Comparison of ENCODE assay signal across 21 cellular contexts in genomic region chr13:93777504-93777903, GRCh38.
"Had no signal": no experiment of that assay in that cellular context is flagged by ENCODE, and none has a peak within 500 bp of the region (broad histone marks: within the 10 kb centered on the region; RNA-seq: fewer than 3 reads in every experiment).

No MANE protein-coding gene starts in this region.

- H3K27ac Mint-ChIP-seq: memory B cell; natural killer cell treated with Interleukin-12 subunit alpha and Interleukin-12 subunit beta and Interleukin-15 and Interleukin-18, amount 100 ng/mL, for 72 hours had no signal

- H3K4me3 ChIP-seq: coronary artery, hepatocyte, left ventricle myocardium inferior, lower lobe of right lung, ovary, right atrium auricular region, sigmoid colon, skin epidermis, thyroid gland, upper lobe of left lung, uterus had no signal

- ATAC-seq: left cardiac atrium; lower lobe of right lung; natural killer cell treated with Interleukin-12 subunit alpha and Interleukin-12 subunit beta and Interleukin-15 and Interleukin-18, amount 100 ng/mL, for 72 hours had no signal

- H3K4me2 ChIP-seq: hepatocyte had no signal

- H3K4me3 Mint-ChIP-seq: memory B cell; natural killer cell treated with Interleukin-12 subunit alpha and Interleukin-12 subunit beta and Interleukin-15 and Interleukin-18, amount 100 ng/mL, for 72 hours had no signal

- H3K36me3 ChIP-seq: left ventricle myocardium inferior, lower lobe of right lung, ovary, right atrium auricular region, sigmoid colon, thyroid gland, upper lobe of left lung, uterus had no signal

- H3K4me1 ChIP-seq: left ventricle myocardium inferior, lower lobe of right lung, right atrium auricular region, thyroid gland, upper lobe of left lung, uterus had no signal

- H3K36me3 Mint-ChIP-seq: memory B cell; natural killer cell treated with Interleukin-12 subunit alpha and Interleukin-12 subunit beta and Interleukin-15 and Interleukin-18, amount 100 ng/mL, for 72 hours had no signal

- H2AFZ ChIP-seq: hepatocyte had no signal

- H3K27me3 Mint-ChIP-seq: memory B cell; natural killer cell treated with Interleukin-12 subunit alpha and Interleukin-12 subunit beta and Interleukin-15 and Interleukin-18, amount 100 ng/mL, for 72 hours had no signal

- DNase-seq: effector CD4-positive, alpha-beta T cell; foreskin melanocyte; head of caudate nucleus; kidney; left cardiac atrium; left ventricle myocardium inferior; lower lobe of right lung; midbrain; ovary; sigmoid colon; stimulated activated CD4-positive, alpha-beta T cell treated with anti-CD3 and anti-CD28 coated beads, Interleukin-2, amount 100 ng/mL, for 48 hours; stimulated activated naive CD4-positive, alpha-beta T cell treated with Interleukin-2 at 50 U/mL for 16 hours; thyroid gland; upper lobe of left lung; uterus had no signal

- H3K79me2 ChIP-seq: hepatocyte had no signal

- H3K27me3 ChIP-seq: hepatocyte, ovary, right atrium auricular region, sigmoid colon, thyroid gland, upper lobe of left lung, uterus had no signal

- H3K9me3 ChIP-seq: left ventricle myocardium inferior, lower lobe of right lung, ovary, right atrium auricular region, sigmoid colon, thyroid gland, upper lobe of left lung, uterus had no signal

- H3K4me1 Mint-ChIP-seq: memory B cell had no signal

- H3K27ac ChIP-seq: hepatocyte, left ventricle myocardium inferior, lower lobe of right lung, ovary, skin epidermis, thyroid gland, upper lobe of left lung, uterus had no signal
